1 cellular context compared by ENCODE assay signal in the genomic region with DNA sequence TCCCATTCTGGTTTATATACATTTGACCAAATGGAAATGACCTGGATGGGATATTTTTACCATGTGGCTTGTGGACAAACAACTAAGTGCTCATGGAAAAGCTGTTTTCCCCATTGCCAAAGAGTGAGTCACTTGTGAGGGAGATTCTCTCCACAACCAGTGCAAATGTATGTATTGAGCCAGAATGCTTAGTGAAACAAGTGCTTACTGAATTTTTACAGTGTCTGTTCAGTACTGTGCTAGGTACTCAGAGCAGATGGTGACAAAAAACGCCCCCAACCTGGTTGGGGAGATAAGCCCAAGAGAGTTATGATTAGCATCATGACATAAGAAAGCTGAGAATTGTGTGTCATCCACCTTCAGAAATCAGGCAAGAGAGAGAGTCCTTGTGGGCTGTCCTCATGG.
TF ChIP-seq lines count a peak whose summit lies in the region.

No MANE protein-coding gene starts in this region.

TF ChIP-seq in GM12878, 131 proteins besides CTCF, POLR2A, EP300 and RAD21 (continued from another document):
- TF ChIP-seq KAT2A (conservative IDR thresholded peaks at IDR 0.05; ENCODE audit: control insufficient read depth, low read depth, low read length) = no peak
- no peak for TF ChIP-seq ZNF207 (IDR thresholded peaks at IDR 0.05; ENCODE audit: borderline replicate concordance)
- no peak for TF ChIP-seq SIX5 (IDR thresholded peaks at IDR 0.05; ENCODE audit: low read depth, low read length, severe bottlenecking)
- TF ChIP-seq MEF2B (IDR thresholded peaks at IDR 0.05; ENCODE audit: partially characterized antibody, poor library complexity, severe bottlenecking) = no peak
- TF ChIP-seq ZNF274 (IDR thresholded peaks at IDR 0.05; ENCODE audit: insufficient read depth, insufficient read length) = no peak
